1 cellular context compared by ENCODE assay signal in genomic region chr12:6979021-6979420, GRCh38.
A peak's percentile ranks its signal among the peaks of the same experiment; 100 is the strongest.
TF ChIP-seq lines count a peak whose summit lies in the region.

No MANE protein-coding gene starts in this region.

TF ChIP-seq in endothelial cell of umbilical vein, 7 proteins besides CTCF, POLR2A, EP300 and RAD21:
- TF ChIP-seq JUN (IDR thresholded peaks at IDR 0.05; ENCODE audit: borderline replicate concordance, insufficient read depth, insufficient read length, low read depth) (no peak), POLR2AphosphoS5 (IDR thresholded peaks at IDR 0.05; ENCODE audit: insufficient read depth, low read depth, low read length) (peak; percentile 1)
